ENCODE assay signal across 14 cellular contexts in the genomic region with DNA sequence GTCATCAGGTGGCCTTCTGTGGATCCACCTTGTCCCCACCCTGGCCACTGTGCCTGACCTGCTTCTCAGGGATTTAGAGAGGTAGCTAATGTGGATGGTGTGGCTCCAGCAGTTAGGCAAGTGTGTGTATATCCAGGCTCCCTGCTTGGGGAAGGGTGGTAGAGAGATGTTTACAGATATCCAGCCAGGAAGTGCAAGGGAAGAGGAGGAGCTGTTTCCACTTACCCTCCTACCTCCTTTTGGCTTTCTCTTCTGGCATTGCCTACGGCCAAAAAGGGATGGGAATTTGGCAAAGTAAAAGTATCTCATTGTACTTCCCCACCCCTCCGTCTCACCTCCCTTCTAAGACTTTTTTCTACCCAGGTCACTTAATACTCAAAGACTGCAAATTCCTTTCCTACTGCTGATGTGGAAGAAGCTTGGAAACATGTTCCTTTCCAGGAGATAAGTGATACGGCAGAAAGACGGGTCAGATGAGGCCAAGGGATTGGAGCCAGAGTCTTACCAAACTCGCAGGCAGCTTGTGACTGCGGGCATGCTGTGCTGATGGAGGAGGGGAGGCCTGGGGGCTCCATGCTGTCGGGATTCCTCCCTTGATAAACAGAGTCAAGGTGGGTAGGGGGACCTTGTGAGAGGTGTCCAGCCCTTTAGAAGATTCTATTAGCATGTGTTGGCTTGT.
A peak's percentile ranks its signal among the peaks of the same experiment; 100 is the strongest.
DNase-seq lines count a peak whose midpoint lies in the region; ATAC-seq and TF ChIP-seq lines count a peak whose summit lies in the region.
"Had no signal": no experiment of that assay in that cellular context is flagged by ENCODE, and none has a peak within 500 bp of the region (broad histone marks: within the 10 kb centered on the region; RNA-seq: fewer than 3 reads in every experiment).

No MANE protein-coding gene starts in this region.

- H3K27me3 Mint-ChIP-seq in Calu3 (ENCODE audit: unreplicated experiment) = no peaks in the 10 kb centered on the region
- H3K27me3 Mint-ChIP-seq: CD4-positive, CD25-positive, alpha-beta regulatory T cell had no signal

- peaks cover 14% of the 10 kb centered on the region for H3K4me1 Mint-ChIP-seq in Calu3 (ENCODE audit: low read depth, unreplicated experiment)
- H3K4me1 Mint-ChIP-seq: CD4-positive, CD25-positive, alpha-beta regulatory T cell; stimulated activated effector memory CD8-positive, alpha-beta T cell treated with anti-CD3 and anti-CD28 coated beads, Interleukin-12 subunit alpha, Interleukin-12 subunit beta, amount 100 ng/mL, for 72 hours had no signal

- peak overlapping the region; percentile 17 to 84 (median 71) for H3K27ac ChIP-seq in heart right ventricle

- intact Hi-C loops in Calu3 (cut with micrococcal nuclease; ENCODE audit: unreplicated experiment) (no loop called here), heart right ventricle (cut with DNase I) (no loop called here)

- TF ChIP-seq CTCF in Calu3 (IDR thresholded peaks at IDR 0.05; ENCODE audit: unreplicated experiment) = no peak
- no peak for TF ChIP-seq CTCF in heart right ventricle (IDR thresholded peaks at IDR 0.05)

- no TSS peak for BruUV-seq in Calu3 (replicated peaks; lab: Mats Ljungman, UMichigan)

- peak overlapping the region in 8 of 10 donors; percentile 8 to 40 (median 34) for H3K4me3 ChIP-seq in heart right ventricle

- no peak for DNase-seq in Calu3
- DNase-seq in amniotic epithelial cell (ENCODE audit: low read depth) = peak; percentile 73
- peak; percentile 21 to 41 for DNase-seq in heart right ventricle
- peak; percentile 49 for DNase-seq in renal cortical epithelial cell (ENCODE audit: low read depth)
- DNase-seq in putamen (ENCODE audit: low spot score) = no peak
- DNase-seq: amygdala; CD4-positive, CD25-positive, alpha-beta regulatory T cell; KBM-7; midbrain; NCI-H510A treated with DMSO at 0.1 percent for 48 hours had no signal

- H3K36me3 Mint-ChIP-seq in Calu3 (ENCODE audit: insufficient read depth, unreplicated experiment) = peaks cover 5% of the 10 kb centered on the region
- H3K36me3 Mint-ChIP-seq: CD4-positive, CD25-positive, alpha-beta regulatory T cell; stimulated activated effector memory CD8-positive, alpha-beta T cell treated with anti-CD3 and anti-CD28 coated beads, Interleukin-12 subunit alpha, Interleukin-12 subunit beta, amount 100 ng/mL, for 72 hours had no signal

- peak overlapping the region; percentile 57 for H3K27ac Mint-ChIP-seq in Calu3 (ENCODE audit: unreplicated experiment)
- H3K27ac Mint-ChIP-seq: CD4-positive, CD25-positive, alpha-beta regulatory T cell; stimulated activated effector memory CD8-positive, alpha-beta T cell treated with anti-CD3 and anti-CD28 coated beads, Interleukin-12 subunit alpha, Interleukin-12 subunit beta, amount 100 ng/mL, for 72 hours had no signal

- H3K36me3 ChIP-seq in heart right ventricle = no peaks in the 10 kb centered on the region

- ATAC-seq in heart right ventricle = peak; percentile 68 to 91 (median 88)
- no peak for ATAC-seq in GM21515 (IDR thresholded peaks at IDR 0.05; ENCODE audit: unreplicated experiment)
- ATAC-seq in HG03439 (IDR thresholded peaks at IDR 0.05; ENCODE audit: unreplicated experiment) = no peak
- ATAC-seq in HG03045 (IDR thresholded peaks at IDR 0.05; ENCODE audit: unreplicated experiment) = no peak
- ATAC-seq: stimulated activated effector memory CD8-positive, alpha-beta T cell treated with anti-CD3 and anti-CD28 coated beads, Interleukin-12 subunit alpha, Interleukin-12 subunit beta, amount 100 ng/mL, for 72 hours had no signal

- H3K27me3 ChIP-seq in heart right ventricle = no peaks in the 10 kb centered on the region

- peaks cover 8 to 33% (median 22%) of the 10 kb centered on the region in 9 donors for H3K4me1 ChIP-seq in heart right ventricle

- 21 to 25% methylated on average over 7 of the region's 7 CpGs for WGBS in heart right ventricle, 2 donors

- peaks cover 6% of the 10 kb centered on the region for H3K9me3 Mint-ChIP-seq in Calu3 (ENCODE audit: low read depth, unreplicated experiment)

- CTCF ChIA-PET in Calu3 (lab: Charles Lee) = interaction anchor here (0.7 to 1.4 kb wide), 5 partner anchors 33 to 785 kb away, joined by 3 read pairs; no protein-coding TSS in a partner anchor

- H3K4me3 Mint-ChIP-seq in Calu3 (ENCODE audit: low read depth, unreplicated experiment) = no peak overlapping the region
- H3K4me3 Mint-ChIP-seq: CD4-positive, CD25-positive, alpha-beta regulatory T cell; stimulated activated effector memory CD8-positive, alpha-beta T cell treated with anti-CD3 and anti-CD28 coated beads, Interleukin-12 subunit alpha, Interleukin-12 subunit beta, amount 100 ng/mL, for 72 hours had no signal

- peaks cover 0 to 25% (median 10%) of the 10 kb centered on the region in 11 donors for H3K9me3 ChIP-seq in heart right ventricle

Comparison
In these comparisons a context has a peak if more than half of its experiments do, and no peak if none do; other contexts are left out.
1. DNase-seq: peak in amniotic epithelial cell (single experiment), heart right ventricle (2 of 2) and renal cortical epithelial cell (single experiment); none in Calu3 (single experiment) and putamen (single experiment).
2. ATAC-seq: peak in heart right ventricle (8 of 8); none in GM21515 (single experiment), HG03439 (single experiment) and HG03045 (single experiment).